Comparison of ENCODE assay signal across 17 cellular contexts in genomic region chr10:101595591-101596433, GRCh38. TPM values are rescaled to one million over a fixed set of nuclear protein-coding genes. Genes with fewer than 3 reads are reported as not detected.
DNase-seq lines count a peak whose midpoint lies in the region; TF ChIP-seq lines count a peak whose summit lies in the region.
"Had no signal": no experiment of that assay in that cellular context is flagged by ENCODE, and none has a peak within 500 bp of the region (broad histone marks: within the 10 kb centered on the region; RNA-seq: fewer than 3 reads in every experiment).

No MANE protein-coding gene starts in this region.

- H3K9me3 Mint-ChIP-seq in nephron, result no peaks in the 10 kb centered on the region
- H3K9me3 Mint-ChIP-seq in nephron progenitor cell, result no peaks in the 10 kb centered on the region
- H3K9me3 Mint-ChIP-seq: CD8-positive, alpha-beta memory T cell; effector memory CD8-positive, alpha-beta T cell had no signal

- no peak overlapping the region for H3K14ac ChIP-seq in mesenchymal stem cell (ENCODE audit: low read length in 2 of 2)

- H3K27me3 Mint-ChIP-seq in nephron (ENCODE audit: low read depth) (no peaks in the 10 kb centered on the region), nephron progenitor cell (ENCODE audit: low read depth, poor library complexity) (peaks cover 3% of the 10 kb centered on the region)
- H3K27me3 Mint-ChIP-seq: CD8-positive, alpha-beta memory T cell; effector memory CD8-positive, alpha-beta T cell had no signal

- TF ChIP-seq CTCF in C4-2B (conservative IDR thresholded peaks at IDR 0.05) (no peak), nephron (IDR thresholded peaks at IDR 0.05; ENCODE audit: unreplicated experiment in 3 of 3) (no peak), GM20000 (IDR thresholded peaks at IDR 0.05; ENCODE audit: extremely low read depth, missing control alignments) (no peak), nephron progenitor cell (IDR thresholded peaks at IDR 0.05) (no peak)

- H4K91ac ChIP-seq in mesenchymal stem cell (ENCODE audit: low read length), result no peak overlapping the region

- DNase-seq in GM04503 (ENCODE audit: low read depth) (peak; percentile 18), cerebellar cortex (ENCODE audit: low spot score) (peak; percentile 94), GM20000 (ENCODE audit: low spot score) (no peak), nephron progenitor cell (no peak), mesenchymal stem cell (no peak)
- no peak for DNase-seq in activated CD8-positive, alpha-beta memory T cell treated with anti-CD3 and anti-CD28 coated beads, Interleukin-2, amount 50 U/mL, for 4 hours
- DNase-seq: activated naive CD4-positive, alpha-beta T cell; activated T-cell treated with anti-CD3 and anti-CD28 coated beads for 4 hours; CD8-positive, alpha-beta memory T cell; cerebellar nuclear complex; effector memory CD8-positive, alpha-beta T cell; KG1; NCI-H345; stimulated activated naive CD4-positive, alpha-beta T cell; trophoblast cell had no signal

- H3K27ac ChIP-seq in C4-2B (peak overlapping the region; percentile 28; the same call in 1 of the 2 replicates), mesenchymal stem cell (ENCODE audit: low read length, poor library complexity, severe bottlenecking) (no peak overlapping the region)

- H2BK5ac ChIP-seq in mesenchymal stem cell (ENCODE audit: low read depth, low read length, poor library complexity, severe bottlenecking), result no peak overlapping the region

- no peak overlapping the region for H2AFZ ChIP-seq in mesenchymal stem cell (ENCODE audit: low read depth, low read length)

- H3K4ac ChIP-seq in mesenchymal stem cell (ENCODE audit: low read depth in 1 of 2, low read length in 2 of 2), result no peak overlapping the region

- no peak overlapping the region for H2AK5ac ChIP-seq in mesenchymal stem cell (ENCODE audit: low read length, severe bottlenecking)

- H3K27ac Mint-ChIP-seq in nephron, result peak overlapping the region in 2 of 3 experiments; percentile 24 to 72
- H3K27ac Mint-ChIP-seq in nephron progenitor cell, result no peak overlapping the region
- H3K27ac Mint-ChIP-seq: effector memory CD8-positive, alpha-beta T cell had no signal

- H3K79me1 ChIP-seq in mesenchymal stem cell (replicated peaks; ENCODE audit: low read length, poor library complexity, severe bottlenecking), result peaks cover 3% of the 10 kb centered on the region

- H3K4me1 Mint-ChIP-seq in nephron (peaks cover 5% of the 10 kb centered on the region), nephron progenitor cell (peaks cover 11% of the 10 kb centered on the region)
- H3K4me1 Mint-ChIP-seq: CD8-positive, alpha-beta memory T cell had no signal

- H3K9me3 ChIP-seq in mesenchymal stem cell (ENCODE audit: control insufficient read depth, low read length), result no peaks in the 10 kb centered on the region

- H3K36me3 Mint-ChIP-seq in nephron (ENCODE audit: low read depth) (peaks cover 10% of the 10 kb centered on the region), nephron progenitor cell (ENCODE audit: low read depth) (peaks cover 5% of the 10 kb centered on the region)

- no peaks in the 10 kb centered on the region for H3K27me3 ChIP-seq in mesenchymal stem cell (ENCODE audit: control insufficient read depth in 1 of 2, insufficient read depth in 1 of 2, low read length in 2 of 2)

- no peak overlapping the region for H2BK120ac ChIP-seq in mesenchymal stem cell (ENCODE audit: low read depth, low read length)

- H3K4me2 ChIP-seq in mesenchymal stem cell (ENCODE audit: low read length, poor library complexity, severe bottlenecking), result no peak overlapping the region

- no peak overlapping the region for H3K9ac ChIP-seq in mesenchymal stem cell (ENCODE audit: low read length)

- H3K18ac ChIP-seq in mesenchymal stem cell (ENCODE audit: low read depth in 1 of 2, low read length in 2 of 2), result no peak overlapping the region

- no peak overlapping the region for H3K23ac ChIP-seq in mesenchymal stem cell (ENCODE audit: low read length in 2 of 2)

- H3K4me3 Mint-ChIP-seq in nephron (no peak overlapping the region), nephron progenitor cell (no peak overlapping the region)
- H3K4me3 Mint-ChIP-seq: CD8-positive, alpha-beta memory T cell; effector memory CD8-positive, alpha-beta T cell had no signal

- H3K4me3 ChIP-seq in mesenchymal stem cell (ENCODE audit: insufficient read depth in 1 of 2, low read depth in 1 of 2, low read length in 2 of 2), result no peak overlapping the region

- H4K8ac ChIP-seq in mesenchymal stem cell (ENCODE audit: low read length), result no peak overlapping the region

- no peaks in the 10 kb centered on the region for H3K4me1 ChIP-seq in mesenchymal stem cell (ENCODE audit: control insufficient read depth, insufficient read depth, low read depth, low read length)

- H2BK12ac ChIP-seq in mesenchymal stem cell (ENCODE audit: low read length in 2 of 2), result no peak overlapping the region

- WGBS in mesenchymal stem cell, result 96% methylated on average over 10 of the region's 13 CpGs

- H2BK15ac ChIP-seq in mesenchymal stem cell (ENCODE audit: low read depth, poor library complexity, severe bottlenecking), result no peak overlapping the region

- H3K36me3 ChIP-seq in mesenchymal stem cell (ENCODE audit: control insufficient read depth in 1 of 2, insufficient read depth in 2 of 2, low read depth in 1 of 2, low read length in 2 of 2), result peaks cover 7 to 42% of the 10 kb centered on the region in 2 experiments

RNA-seq across cellular contexts. Expression of gene DPCD, which starts 7.7 kb away (rescaled TPM):
- 37.7 TPM for polyA plus RNA-seq in mesenchymal stem cell (2013, experiment 1 of 2)
- 36.7 TPM for polyA plus RNA-seq in mesenchymal stem cell (2013, experiment 2 of 2)

RNA-seq across cellular contexts. Expression of gene POLL, which starts 7.8 kb away (rescaled TPM):
- 13.6 TPM for polyA plus RNA-seq in mesenchymal stem cell (2013, experiment 1 of 2)
- polyA plus RNA-seq in mesenchymal stem cell (2013, experiment 2 of 2), result 12.5 TPM

Comparison
In these comparisons a context has a peak if more than half of its experiments do, and no peak if none do; other contexts are left out.
1. DNase-seq: peak in GM04503 (single experiment) and cerebellar cortex (single experiment); none in activated CD8-positive, alpha-beta memory T cell treated with anti-CD3 and anti-CD28 coated beads, Interleukin-2, amount 50 U/mL, for 4 hours (single experiment), GM20000 (single experiment), nephron progenitor cell (single experiment) and mesenchymal stem cell (single experiment).